Comparison of ENCODE assay signal across 8 cellular contexts in genomic region chr14:73612339-73613045, GRCh38. TPM values are rescaled to one million over a fixed set of nuclear protein-coding genes. Genes with fewer than 3 reads are reported as not detected.
DNase-seq lines count a peak whose midpoint lies in the region; ATAC-seq, FAIRE-seq and TF ChIP-seq lines count a peak whose summit lies in the region.

TSS of gene ACOT6 (plus strand) at chr14:73612517. CDS start at chr14:73612572, 55 bp downstream.

- ATAC-seq in A549 (peak; percentile 93 to 97), GM18520 (IDR thresholded peaks at IDR 0.05; ENCODE audit: unreplicated experiment) (peak; percentile 69), HG03175 (IDR thresholded peaks at IDR 0.05; ENCODE audit: unreplicated experiment) (peak; percentile 83)

- H3K27me3 ChIP-seq in NT2/D1 (ENCODE audit: insufficient read depth, insufficient read length), result peaks cover 21% of the 10 kb centered on the region

- H3K9me3 ChIP-seq in A549, result no peaks in the 10 kb centered on the region
- H3K9me3 ChIP-seq in NT2/D1 (ENCODE audit: insufficient read depth, low read length), result no peaks in the 10 kb centered on the region; the same call in 1 of the 2 replicates

- DNase-seq in A549 (ENCODE audit: low read depth in 1 of 2, low spot score in 1 of 2), result peak; percentile 83 to 87
- DNase-seq in NT2/D1 (ENCODE audit: low read depth, low spot score), result peak; percentile 51
- DNase-seq in activated T-cell treated with anti-CD3 and anti-CD28 coated beads for 48 hours (ENCODE audit: low read depth), result peak; percentile 62
- DNase-seq in epithelial cell of proximal tubule (ENCODE audit: low read depth), result no peak
- DNase-seq in mucosa of gallbladder (ENCODE audit: low spot score), result peak; percentile 68
- peak; percentile 26 to 39 for DNase-seq in stimulated activated CD8-positive, alpha-beta memory T cell treated with anti-CD3 and anti-CD28 coated beads, Interleukin-4, amount 100 ng/mL, for 1 hour (ENCODE audit: low read depth in 2 of 2, low spot score in 1 of 2)

- TF ChIP-seq POLR2A in A549 (IDR thresholded peaks at IDR 0.05; ENCODE audit: low read length), result peak; percentile 72

- peak within 1 kb of the TSS; percentile 79 for H3K4me2 ChIP-seq in A549

- TF ChIP-seq EP300 in A549 (IDR thresholded peaks at IDR 0.05), result no peak

- peak within 1 kb of the TSS; percentile 74 to 87 for H3K27ac ChIP-seq in A549

- H3K4me1 ChIP-seq in A549 (peaks cover 3% of the 10 kb centered on the region; the same call in 1 of the 3 replicates), NT2/D1 (ENCODE audit: insufficient read depth, insufficient read length) (peaks cover 2% of the 10 kb centered on the region)

- 1% methylated on average over 34 of the region's 84 CpGs for WGBS in A549 (ENCODE audit: missing lambda C conversion rate)

- no peak for TF ChIP-seq RAD21 in A549 (conservative IDR thresholded peaks at IDR 0.05 in 1 of 2, IDR thresholded peaks at IDR 0.05 in 1 of 2)

- peak within 1 kb of the TSS; percentile 76 for H3K9ac ChIP-seq in NT2/D1 (ENCODE audit: insufficient read length, low read depth)

- CTCF ChIA-PET in A549 (lab: Yijun Ruan, JAX), result interaction anchor here (0.6 to 2.5 kb wide), 8 partner anchors 11 to 436 kb away, joined by 3 to 7 read pairs (median 4); partner anchors contain the start of gene ACOT4

- TF ChIP-seq CTCF in A549 (IDR thresholded peaks at IDR 0.05), result no peak
- TF ChIP-seq CTCF in epithelial cell of proximal tubule (conservative IDR thresholded peaks at IDR 0.05; ENCODE audit: low read depth, low read length), result no peak

- no peaks in the 10 kb centered on the region for H3K36me3 ChIP-seq in NT2/D1 (ENCODE audit: insufficient read depth, insufficient read length, low read length)

- POLR2A ChIA-PET in A549 (lab: Yijun Ruan, JAX), result interaction anchor here (0.6 to 2.0 kb wide), 17 partner anchors 11 to 406 kb away, joined by 3 to 21 read pairs (median 4); partner anchors contain the start of genes ACOT1, ACOT2, ACOT4 and PNMA1

- FAIRE-seq in A549 (lab: Jason Lieb, UNC), result no peak

- H3K4me3 ChIP-seq in A549 (peak within 1 kb of the TSS; percentile 63), NT2/D1 (ENCODE audit: insufficient read length, low read depth) (peak within 1 kb of the TSS; percentile 61), epithelial cell of proximal tubule (ENCODE audit: low read depth, low read length) (peak within 1 kb of the TSS; percentile 67)

TF ChIP-seq in A549, 52 proteins besides CTCF, POLR2A, EP300 and RAD21:
- TF ChIP-seq HOXB13 (CRISPR knock-in tag; IDR thresholded peaks at IDR 0.05; ENCODE audit: low read depth), result peak; percentile 11; the same call in 1 of the 2 replicates
- 0 out of 2 replicates have a peak, but pooled peaks have one; percentile 20 for TF ChIP-seq PHF8 (IDR thresholded peaks at IDR 0.05; ENCODE audit: borderline replicate concordance, low read depth)
- peak; percentile 58; the same call in 1 of the 2 replicates for TF ChIP-seq HDAC2 (IDR thresholded peaks at IDR 0.05)
- peak; percentile 29 to 36; a peak in 1 of 5 replicates for TF ChIP-seq JUN (IDR thresholded peaks at IDR 0.05)
- TF ChIP-seq CHD2 (IDR thresholded peaks at IDR 0.05; ENCODE audit: low read length, partially characterized antibody), result no peak
- no peak for TF ChIP-seq USF2 (IDR thresholded peaks at IDR 0.05)
- no peak for TF ChIP-seq NR3C1 (IDR thresholded peaks at IDR 0.05)
- TF ChIP-seq HOXB5 (CRISPR knock-in tag; IDR thresholded peaks at IDR 0.05), result peak; percentile 32; the same call in 1 of the 2 replicates
- peak; percentile 51; the same call in 1 of the 2 replicates for TF ChIP-seq MAX (IDR thresholded peaks at IDR 0.05)

RNA-seq across cellular contexts. Expression of gene ACOT6, which starts in this region (rescaled TPM):
- polyA plus RNA-seq in A549 (2011; rRNA removed) (not detected in 2 replicates), A549 (2017; fragmentation: RNase III; extraction: RNeasy Plus Mini Kit Qiagen cat#74134 plus additional on column Dnase treatment) (not detected in 3 replicates)
- polyA plus RNA-seq in A549 (2012; cell fraction: cytosol; rRNA removed), result not detected in 2 replicates
- polyA plus RNA-seq in A549 (2012; cell fraction: nucleus; rRNA removed), result not detected in 2 replicates
- not detected in 2 replicates for polyA minus RNA-seq in A549 (2011; rRNA and poly(A)+ RNA removed)
- total RNA-seq in epithelial cell of proximal tubule (0.07 TPM in 1 of 2 replicates, not detected in the other), mucosa of gallbladder (not detected)

Comparison
In these comparisons a context has a peak if more than half of its experiments do, and no peak if none do; other contexts are left out.
1. Peak in DNase-seq, ATAC-seq, H3K4me3 ChIP-seq, H3K27ac ChIP-seq and H3K4me2 ChIP-seq in A549; RNA of the gene not detected or under 1 TPM.
2. Peak in DNase-seq in mucosa of gallbladder; RNA of the gene not detected or under 1 TPM.